In genomic region chr2:223944166-223944703, GRCh38 we compare ENCODE assay signal across 8 cellular contexts. TPM values are rescaled to one million over a fixed set of nuclear protein-coding genes. Genes with fewer than 3 reads are reported as not detected.
A peak's percentile ranks its signal among the peaks of the same experiment; 100 is the strongest.
DNase-seq lines count a peak whose midpoint lies in the region; ATAC-seq and TF ChIP-seq lines count a peak whose summit lies in the region.

No MANE protein-coding gene starts in this region.

- peaks cover 10% of the 10 kb centered on the region for H3K9me3 Mint-ChIP-seq in activated T-cell treated with anti-CD3 and anti-CD28 coated beads, Interleukin-2, amount 50 U/mL, for 4 hours
- peaks cover 3% of the 10 kb centered on the region for H3K9me3 Mint-ChIP-seq in natural killer cell treated with Interleukin-12 subunit alpha and Interleukin-12 subunit beta and Interleukin-15 and Interleukin-18, amount 100 ng/mL, for 72 hours

- H3K4me3 Mint-ChIP-seq in activated T-cell treated with anti-CD3 and anti-CD28 coated beads, Interleukin-2, amount 50 U/mL, for 4 hours, result peak overlapping the region; percentile 92
- peak overlapping the region; percentile 75 for H3K4me3 Mint-ChIP-seq in natural killer cell treated with Interleukin-12 subunit alpha and Interleukin-12 subunit beta and Interleukin-15 and Interleukin-18, amount 100 ng/mL, for 72 hours

- peak overlapping the region; percentile 80 for H3K9ac ChIP-seq in HUES6 (ENCODE audit: low read length)

- ATAC-seq in activated T-cell treated with anti-CD3 and anti-CD28 coated beads, Interleukin-2, amount 50 U/mL, for 4 hours, result no peak
- ATAC-seq in natural killer cell treated with Interleukin-12 subunit alpha and Interleukin-12 subunit beta and Interleukin-15 and Interleukin-18, amount 100 ng/mL, for 72 hours, result no peak
- no peak for ATAC-seq in GM21576 (IDR thresholded peaks at IDR 0.05; ENCODE audit: unreplicated experiment)

- H3K27ac ChIP-seq in HUES6 (ENCODE audit: low read depth, low read length), result peak overlapping the region; percentile 74; the same call in 1 of the 2 replicates

- peak overlapping the region; percentile 82 for H3K4me3 ChIP-seq in GM12875 (ENCODE audit: low read depth, low read length)
- peak overlapping the region; percentile 99 for H3K4me3 ChIP-seq in HUES6 (ENCODE audit: low read depth, low read length)
- H3K4me3 ChIP-seq in fibroblast of pulmonary artery (replicated peaks; ENCODE audit: low read depth, low read length), result peak overlapping the region; percentile 90

- DNase-seq in activated T-cell treated with anti-CD3 and anti-CD28 coated beads, Interleukin-2, amount 50 U/mL, for 4 hours, result peak; percentile 23
- no peak for DNase-seq in fibroblast of pulmonary artery (ENCODE audit: low read depth)
- no peak for DNase-seq in natural killer cell treated with Interleukin-12 subunit alpha and Interleukin-12 subunit beta and Interleukin-15 and Interleukin-18, amount 100 ng/mL, for 72 hours (ENCODE audit: low spot score)
- no peak for DNase-seq in NCI-H2107 (lab: John Stamatoyannopoulos, UW)
- DNase-seq in middle frontal gyrus (ENCODE audit: extremely low spot score, low spot score), result no peak

- peaks cover 2% of the 10 kb centered on the region; the same call in 1 of the 2 replicates for H3K9me3 ChIP-seq in HUES6 (ENCODE audit: control insufficient read depth, insufficient read depth, low read depth, low read length)

- no peak for TF ChIP-seq CTCF in GM12875 (IDR thresholded peaks at IDR 0.05; ENCODE audit: borderline replicate concordance, insufficient read depth, low read depth, low read length)
- no peak for TF ChIP-seq CTCF in fibroblast of pulmonary artery (IDR thresholded peaks at IDR 0.05; ENCODE audit: low read length, missing control alignments)

- H3K36me3 ChIP-seq in HUES6 (ENCODE audit: control insufficient read depth, insufficient read depth, low read length), result no peaks in the 10 kb centered on the region; the same call in 1 of the 2 replicates

- peaks cover 53% of the 10 kb centered on the region for H3K4me1 Mint-ChIP-seq in activated T-cell treated with anti-CD3 and anti-CD28 coated beads, Interleukin-2, amount 50 U/mL, for 4 hours (ENCODE audit: low read depth)
- H3K4me1 Mint-ChIP-seq in natural killer cell treated with Interleukin-12 subunit alpha and Interleukin-12 subunit beta and Interleukin-15 and Interleukin-18, amount 100 ng/mL, for 72 hours (ENCODE audit: low read depth in 2 of 2), result peaks cover 34 to 48% of the 10 kb centered on the region in 2 donors

- H3K27ac Mint-ChIP-seq in natural killer cell treated with Interleukin-12 subunit alpha and Interleukin-12 subunit beta and Interleukin-15 and Interleukin-18, amount 100 ng/mL, for 72 hours, result peak overlapping the region; percentile 56 to 84

- peaks cover 13% of the 10 kb centered on the region for H3K36me3 Mint-ChIP-seq in activated T-cell treated with anti-CD3 and anti-CD28 coated beads, Interleukin-2, amount 50 U/mL, for 4 hours (ENCODE audit: insufficient read depth)
- H3K36me3 Mint-ChIP-seq in natural killer cell treated with Interleukin-12 subunit alpha and Interleukin-12 subunit beta and Interleukin-15 and Interleukin-18, amount 100 ng/mL, for 72 hours, result peaks cover 9% of the 10 kb centered on the region

- H3K4me1 ChIP-seq in HUES6 (ENCODE audit: control insufficient read depth, insufficient read depth, low read length), result peaks cover 33% of the 10 kb centered on the region

- H3K27me3 Mint-ChIP-seq in activated T-cell treated with anti-CD3 and anti-CD28 coated beads, Interleukin-2, amount 50 U/mL, for 4 hours (ENCODE audit: low read depth), result no peaks in the 10 kb centered on the region
- H3K27me3 Mint-ChIP-seq in natural killer cell treated with Interleukin-12 subunit alpha and Interleukin-12 subunit beta and Interleukin-15 and Interleukin-18, amount 100 ng/mL, for 72 hours, result peaks cover 6 to 8% of the 10 kb centered on the region in 2 donors

- H3K27me3 ChIP-seq in HUES6 (ENCODE audit: control insufficient read depth, insufficient read depth, low read length), result no peaks in the 10 kb centered on the region

RNA-seq across cellular contexts. Expression of gene WDFY1, which starts 0.9 kb away (rescaled TPM):
- total RNA-seq in activated T-cell treated with anti-CD3 and anti-CD28 coated beads, Interleukin-2, amount 50 U/mL, for 4 hours, result 10 to 100 TPM; 21.3 to 32.8 (median 23.2) TPM
- total RNA-seq in natural killer cell treated with Interleukin-12 subunit alpha and Interleukin-12 subunit beta and Interleukin-15 and Interleukin-18, amount 100 ng/mL, for 72 hours, result 10 to 100 TPM; 12.0 to 20.3 TPM

RNA-seq across cellular contexts. Expression of gene MRPL44, which starts 13.0 kb away (rescaled TPM):
- 10 to 100 TPM; 41.2 to 44.1 (median 41.7) TPM for total RNA-seq in activated T-cell treated with anti-CD3 and anti-CD28 coated beads, Interleukin-2, amount 50 U/mL, for 4 hours
- 10 to 100 TPM; 29.0 to 29.1 TPM for total RNA-seq in natural killer cell treated with Interleukin-12 subunit alpha and Interleukin-12 subunit beta and Interleukin-15 and Interleukin-18, amount 100 ng/mL, for 72 hours
